ENCODE assay signal across 16 cellular contexts in genomic region chr2:47869859-47870258, GRCh38. TPM values are rescaled to one million over a fixed set of nuclear protein-coding genes. Genes with fewer than 3 reads are reported as not detected.
A peak's percentile ranks its signal among the peaks of the same experiment; 100 is the strongest.
DNase-seq lines count a peak whose midpoint lies in the region; ATAC-seq and TF ChIP-seq lines count a peak whose summit lies in the region.
"Had no signal": no experiment of that assay in that cellular context is flagged by ENCODE, and none has a peak within 500 bp of the region (broad histone marks: within the 10 kb centered on the region; RNA-seq: fewer than 3 reads in every experiment).

No MANE protein-coding gene starts in this region.

- H3K4me1 ChIP-seq in Caco-2, result no peaks in the 10 kb centered on the region

- peaks cover 2% of the 10 kb centered on the region; the same call in 1 of the 2 replicates for H3K36me3 ChIP-seq in Caco-2 (ENCODE audit: control insufficient read depth, insufficient read depth, low read length)

- H3K9me3 Mint-ChIP-seq in activated CD4-positive, alpha-beta memory T cell treated with anti-CD3 and anti-CD28 coated beads for 36 hours, result no peaks in the 10 kb centered on the region
- no peaks in the 10 kb centered on the region for H3K9me3 Mint-ChIP-seq in activated CD4-positive, alpha-beta memory T cell treated with anti-CD3 and anti-CD28 coated beads, Interleukin-2, amount 10 ng/mL, durations not matched to agents 7 days and 5 days
- H3K9me3 Mint-ChIP-seq in activated B cell treated with CpG ODN at 0.5 μM for 24 hours, result no peaks in the 10 kb centered on the region
- no peaks in the 10 kb centered on the region for H3K9me3 Mint-ChIP-seq in stimulated activated memory B cell treated with anti-CD40 and anti-IgM and Interleukin-4, amounts not matched to agents 10 μg/mL and 1 μg/mL and 100 μg/mL, for 72 hours
- H3K9me3 Mint-ChIP-seq in Caco-2 (ENCODE audit: unreplicated experiment), result no peaks in the 10 kb centered on the region
- no peaks in the 10 kb centered on the region for H3K9me3 Mint-ChIP-seq in chondrocyte (ENCODE audit: low read depth)
- H3K9me3 Mint-ChIP-seq: activated CD4-positive, alpha-beta T cell treated with anti-CD3 and anti-CD28 coated beads, Interleukin-2, amount 10 ng/mL, durations not matched to agents 7 days and 5 days had no signal

- H3K4me3 Mint-ChIP-seq in activated CD4-positive, alpha-beta memory T cell treated with anti-CD3 and anti-CD28 coated beads for 36 hours, result no peak overlapping the region
- no peak overlapping the region for H3K4me3 Mint-ChIP-seq in activated CD4-positive, alpha-beta memory T cell treated with anti-CD3 and anti-CD28 coated beads, Interleukin-2, amount 10 ng/mL, durations not matched to agents 7 days and 5 days
- H3K4me3 Mint-ChIP-seq in activated B cell treated with CpG ODN at 0.5 μM for 24 hours, result no peak overlapping the region
- no peak overlapping the region for H3K4me3 Mint-ChIP-seq in stimulated activated memory B cell treated with anti-CD40 and anti-IgM and Interleukin-4, amounts not matched to agents 10 μg/mL and 1 μg/mL and 100 μg/mL, for 72 hours
- no peak overlapping the region for H3K4me3 Mint-ChIP-seq in Caco-2 (ENCODE audit: unreplicated experiment)
- no peak overlapping the region for H3K4me3 Mint-ChIP-seq in chondrocyte (ENCODE audit: unreplicated experiment)
- H3K4me3 Mint-ChIP-seq: activated CD4-positive, alpha-beta T cell treated with anti-CD3 and anti-CD28 coated beads, Interleukin-2, amount 10 ng/mL, durations not matched to agents 7 days and 5 days had no signal

- no peaks in the 10 kb centered on the region for H3K27me3 Mint-ChIP-seq in activated CD4-positive, alpha-beta memory T cell treated with anti-CD3 and anti-CD28 coated beads for 36 hours
- no peaks in the 10 kb centered on the region for H3K27me3 Mint-ChIP-seq in activated CD4-positive, alpha-beta memory T cell treated with anti-CD3 and anti-CD28 coated beads, Interleukin-2, amount 10 ng/mL, durations not matched to agents 7 days and 5 days
- no peaks in the 10 kb centered on the region for H3K27me3 Mint-ChIP-seq in activated B cell treated with CpG ODN at 0.5 μM for 24 hours
- H3K27me3 Mint-ChIP-seq in stimulated activated memory B cell treated with anti-CD40 and anti-IgM and Interleukin-4, amounts not matched to agents 10 μg/mL and 1 μg/mL and 100 μg/mL, for 72 hours, result no peaks in the 10 kb centered on the region
- no peaks in the 10 kb centered on the region for H3K27me3 Mint-ChIP-seq in Caco-2 (ENCODE audit: insufficient read depth, unreplicated experiment)
- H3K27me3 Mint-ChIP-seq in chondrocyte (ENCODE audit: low read depth), result no peaks in the 10 kb centered on the region
- H3K27me3 Mint-ChIP-seq: activated CD4-positive, alpha-beta T cell treated with anti-CD3 and anti-CD28 coated beads, Interleukin-2, amount 10 ng/mL, durations not matched to agents 7 days and 5 days had no signal

- H3K4me3 ChIP-seq in fibroblast of the aortic adventitia (ENCODE audit: low read depth, low read length), result no peak overlapping the region
- H3K4me3 ChIP-seq in Caco-2 (ENCODE audit: low read depth, low read length), result no peak overlapping the region

- TF ChIP-seq CTCF in activated B cell treated with CpG ODN at 0.5 μM for 24 hours (IDR thresholded peaks at IDR 0.05), result no peak
- no peak for TF ChIP-seq CTCF in fibroblast of the aortic adventitia (IDR thresholded peaks at IDR 0.05; ENCODE audit: insufficient read depth, low read length)
- TF ChIP-seq CTCF in Caco-2 (IDR thresholded peaks at IDR 0.05; ENCODE audit: insufficient read depth in 1 of 2, low read depth in 1 of 2, low read length in 1 of 2, severe bottlenecking in 1 of 2, unreplicated experiment in 1 of 2), result no peak
- no peak for TF ChIP-seq CTCF in chondrocyte (IDR thresholded peaks at IDR 0.05)

- BruUV-seq in Caco-2 (replicated peaks; lab: Mats Ljungman, UMichigan), result no TSS peak

- H3K27ac Mint-ChIP-seq in activated CD4-positive, alpha-beta memory T cell treated with anti-CD3 and anti-CD28 coated beads for 36 hours, result peak overlapping the region; percentile 19
- H3K27ac Mint-ChIP-seq in activated CD4-positive, alpha-beta memory T cell treated with anti-CD3 and anti-CD28 coated beads, Interleukin-2, amount 10 ng/mL, durations not matched to agents 7 days and 5 days, result no peak overlapping the region
- H3K27ac Mint-ChIP-seq in activated B cell treated with CpG ODN at 0.5 μM for 24 hours (peak overlapping the region; percentile 50), Caco-2 (ENCODE audit: unreplicated experiment) (no peak overlapping the region), chondrocyte (ENCODE audit: unreplicated experiment) (no peak overlapping the region)
- H3K27ac Mint-ChIP-seq in stimulated activated memory B cell treated with anti-CD40 and anti-IgM and Interleukin-4, amounts not matched to agents 10 μg/mL and 1 μg/mL and 100 μg/mL, for 72 hours, result peak overlapping the region; percentile 57
- H3K27ac Mint-ChIP-seq: activated CD4-positive, alpha-beta T cell treated with anti-CD3 and anti-CD28 coated beads, Interleukin-2, amount 10 ng/mL, durations not matched to agents 7 days and 5 days had no signal

- intact Hi-C loops in activated CD4-positive, alpha-beta memory T cell treated with anti-CD3 and anti-CD28 coated beads for 36 hours (cut with micrococcal nuclease), result loop anchor here (2.0 kb wide), 1 partner anchor 37 kb away; the partner anchor contains the start of gene FBXO11
- intact Hi-C loops in activated B cell treated with CpG ODN at 0.5 μM for 24 hours (cut with micrococcal nuclease), result loop anchor here (2.0 kb wide), 1 partner anchor 21 kb away; no protein-coding TSS in a partner anchor
- intact Hi-C loops in Caco-2 (cut with micrococcal nuclease; ENCODE audit: unreplicated experiment), result no loop called here

- peaks cover 2% of the 10 kb centered on the region for H3K36me3 Mint-ChIP-seq in activated CD4-positive, alpha-beta memory T cell treated with anti-CD3 and anti-CD28 coated beads for 36 hours
- H3K36me3 Mint-ChIP-seq in activated CD4-positive, alpha-beta memory T cell treated with anti-CD3 and anti-CD28 coated beads, Interleukin-2, amount 10 ng/mL, durations not matched to agents 7 days and 5 days (ENCODE audit: low read depth), result peaks cover 31% of the 10 kb centered on the region
- H3K36me3 Mint-ChIP-seq in activated B cell treated with CpG ODN at 0.5 μM for 24 hours (ENCODE audit: low read depth), result peaks cover 52% of the 10 kb centered on the region
- H3K36me3 Mint-ChIP-seq in stimulated activated memory B cell treated with anti-CD40 and anti-IgM and Interleukin-4, amounts not matched to agents 10 μg/mL and 1 μg/mL and 100 μg/mL, for 72 hours, result peaks cover 27% of the 10 kb centered on the region
- peaks cover 16% of the 10 kb centered on the region for H3K36me3 Mint-ChIP-seq in Caco-2 (ENCODE audit: insufficient read depth, unreplicated experiment)
- H3K36me3 Mint-ChIP-seq in chondrocyte (ENCODE audit: low read depth), result no peaks in the 10 kb centered on the region

- POLR2A ChIA-PET in activated CD4-positive, alpha-beta memory T cell treated with anti-CD3 and anti-CD28 coated beads for 36 hours (lab: Charles Lee), result no interaction called here
- POLR2A ChIA-PET in activated CD4-positive, alpha-beta memory T cell treated with anti-CD3 and anti-CD28 coated beads, Interleukin-2, amount 10 ng/mL, durations not matched to agents 7 days and 5 days (lab: Charles Lee), result interaction anchor here (0.6 kb wide), 1 partner anchor 18 kb away, joined by 4 read pairs; no protein-coding TSS in a partner anchor
- POLR2A ChIA-PET in activated B cell treated with CpG ODN at 0.5 μM for 24 hours (lab: Charles Lee) (no interaction called here), Caco-2 (lab: Charles Lee) (no interaction called here)

- ATAC-seq in activated B cell treated with CpG ODN at 0.5 μM for 24 hours (ENCODE audit: low read depth), result no peak
- no peak for ATAC-seq in stimulated activated memory B cell treated with anti-CD40 and anti-IgM and Interleukin-4, amounts not matched to agents 10 μg/mL and 1 μg/mL and 100 μg/mL, for 72 hours
- no peak for ATAC-seq in HG03354 (IDR thresholded peaks at IDR 0.05; ENCODE audit: poor library complexity, severe bottlenecking, unreplicated experiment)
- ATAC-seq: sciatic nerve had no signal

- CTCF ChIA-PET in activated CD4-positive, alpha-beta memory T cell treated with anti-CD3 and anti-CD28 coated beads for 36 hours (lab: Charles Lee), result interaction anchor here (1.0 kb wide), 1 partner anchor 10 kb away, joined by 3 read pairs; no protein-coding TSS in a partner anchor
- CTCF ChIA-PET in activated CD4-positive, alpha-beta memory T cell treated with anti-CD3 and anti-CD28 coated beads, Interleukin-2, amount 10 ng/mL, durations not matched to agents 7 days and 5 days (lab: Charles Lee), result interaction anchor here (0.7 to 1.0 kb wide), 2 partner anchors 12 to 552 kb away, joined by 3 to 5 read pairs; no protein-coding TSS in a partner anchor
- CTCF ChIA-PET in activated B cell treated with CpG ODN at 0.5 μM for 24 hours (lab: Charles Lee), result interaction anchor here (1.5 kb wide), 1 partner anchor 237 kb away, joined by 3 read pairs; no protein-coding TSS in a partner anchor
- CTCF ChIA-PET in Caco-2 (lab: Charles Lee), result no interaction called here

- H3K4me1 Mint-ChIP-seq in activated CD4-positive, alpha-beta memory T cell treated with anti-CD3 and anti-CD28 coated beads for 36 hours (ENCODE audit: low read depth), result peaks cover 79% of the 10 kb centered on the region
- peaks cover 45% of the 10 kb centered on the region for H3K4me1 Mint-ChIP-seq in activated CD4-positive, alpha-beta memory T cell treated with anti-CD3 and anti-CD28 coated beads, Interleukin-2, amount 10 ng/mL, durations not matched to agents 7 days and 5 days
- H3K4me1 Mint-ChIP-seq in activated B cell treated with CpG ODN at 0.5 μM for 24 hours (peaks cover 75% of the 10 kb centered on the region), Caco-2 (ENCODE audit: low read depth, unreplicated experiment) (no peaks in the 10 kb centered on the region), chondrocyte (ENCODE audit: low read depth) (peaks cover 57% of the 10 kb centered on the region)
- peaks cover 77% of the 10 kb centered on the region for H3K4me1 Mint-ChIP-seq in stimulated activated memory B cell treated with anti-CD40 and anti-IgM and Interleukin-4, amounts not matched to agents 10 μg/mL and 1 μg/mL and 100 μg/mL, for 72 hours

- no peaks in the 10 kb centered on the region for H3K27me3 ChIP-seq in Caco-2 (replicated peaks; ENCODE audit: control insufficient read depth, insufficient read depth, low read length)

- H3K9me3 ChIP-seq in Caco-2, result no peaks in the 10 kb centered on the region

- no peak for DNase-seq in activated CD4-positive, alpha-beta memory T cell treated with anti-CD3 and anti-CD28 coated beads for 36 hours
- no peak for DNase-seq in activated CD4-positive, alpha-beta memory T cell treated with anti-CD3 and anti-CD28 coated beads, Interleukin-2, amount 10 ng/mL, durations not matched to agents 7 days and 5 days
- DNase-seq in activated B cell treated with CpG ODN at 0.5 μM for 24 hours (no peak), fibroblast of the aortic adventitia (ENCODE audit: low read depth) (peak; percentile 30), Caco-2 (no peak), chondrocyte (ENCODE audit: low spot score) (no peak)
- DNase-seq: 8988T; activated CD4-positive, alpha-beta T cell treated with anti-CD3 and anti-CD28 coated beads, Interleukin-2, amount 10 ng/mL, durations not matched to agents 7 days and 5 days; activated gamma-delta T cell; cerebellar nuclear complex; left cardiac atrium; NCI-H1930; NCI-H526 treated with DMSO at 0.1 percent for 48 hours had no signal

RNA-seq across cellular contexts. Expression of gene FBXO11, which starts 36.4 kb away (rescaled TPM):
- total RNA-seq in activated CD4-positive, alpha-beta memory T cell treated with anti-CD3 and anti-CD28 coated beads for 36 hours, result 10 to 100 TPM; 38.2 to 41.1 TPM
- total RNA-seq in activated CD4-positive, alpha-beta memory T cell treated with anti-CD3 and anti-CD28 coated beads, Interleukin-2, amount 10 ng/mL, durations not matched to agents 7 days and 5 days, result 10 to 100 TPM; 59.4 to 59.7 TPM
- total RNA-seq in activated B cell treated with CpG ODN at 0.5 μM for 24 hours (77.8 and 89.1 TPM in 2 replicates), fibroblast of the aortic adventitia (ENCODE audit: low replicate concordance) (50.7 and 96.2 TPM in 2 replicates), Caco-2 (2022) (57.2 and 60.5 TPM in 2 replicates), chondrocyte (57.9 to 58.7 TPM (median 58.1 TPM) in 3 replicates)

Comparison
In these comparisons a context has a peak if more than half of its experiments do, and no peak if none do; other contexts are left out.
1. H3K27ac Mint-ChIP-seq: peak in activated CD4-positive, alpha-beta memory T cell treated with anti-CD3 and anti-CD28 coated beads for 36 hours (single experiment), activated B cell treated with CpG ODN at 0.5 μM for 24 hours (single experiment) and stimulated activated memory B cell treated with anti-CD40 and anti-IgM and Interleukin-4, amounts not matched to agents 10 μg/mL and 1 μg/mL and 100 μg/mL, for 72 hours (single experiment); none in activated CD4-positive, alpha-beta memory T cell treated with anti-CD3 and anti-CD28 coated beads, Interleukin-2, amount 10 ng/mL, durations not matched to agents 7 days and 5 days (single experiment), Caco-2 (single experiment) and chondrocyte (single experiment).